In the genomic region with DNA sequence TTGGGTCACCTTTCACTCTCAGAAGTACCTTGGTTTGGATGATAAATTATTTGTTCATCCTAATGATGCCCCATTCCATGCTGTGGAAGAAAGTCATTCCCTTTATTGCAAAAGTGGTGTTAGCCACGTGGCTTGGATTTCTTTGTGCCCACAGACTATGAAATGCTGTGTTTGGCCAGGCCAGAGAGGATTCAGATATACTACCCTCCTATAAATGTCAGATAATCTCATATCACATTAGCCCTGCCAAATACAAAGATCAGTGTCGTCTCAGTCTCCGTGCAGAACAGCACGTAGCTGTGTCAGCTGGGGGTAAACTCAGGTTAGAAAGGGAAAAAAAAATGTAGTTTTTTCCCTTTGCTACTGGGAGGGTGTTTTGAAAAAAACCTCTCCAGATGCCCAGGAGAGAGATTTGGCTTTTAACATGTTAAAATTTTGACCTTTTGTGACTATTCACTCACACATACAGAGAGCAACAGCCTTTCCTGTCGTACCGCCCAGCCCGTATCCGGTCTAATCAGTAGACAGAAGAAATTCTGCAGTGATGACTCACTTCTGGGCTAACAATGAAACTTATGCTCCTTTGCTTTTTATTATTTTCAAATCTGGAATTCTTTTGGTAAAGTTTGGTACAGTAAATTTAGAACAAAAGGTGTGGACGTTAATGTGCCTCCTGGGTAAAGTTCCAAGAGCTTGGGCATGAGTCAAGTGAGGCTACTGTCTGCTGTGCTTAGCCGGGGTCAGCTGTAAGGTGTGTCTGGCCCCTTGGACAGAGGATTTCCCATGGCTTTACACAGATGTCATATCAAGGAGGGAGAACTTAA, we compare ENCODE assay signal across 9 cellular contexts. TPM values are rescaled to one million over a fixed set of nuclear protein-coding genes. Genes with fewer than 3 reads are reported as not detected.
A peak's percentile ranks its signal among the peaks of the same experiment; 100 is the strongest.
DNase-seq lines count a peak whose midpoint lies in the region; ATAC-seq and TF ChIP-seq lines count a peak whose summit lies in the region.
"Had no signal": no experiment of that assay in that cellular context is flagged by ENCODE, and none has a peak within 500 bp of the region (broad histone marks: within the 10 kb centered on the region; RNA-seq: fewer than 3 reads in every experiment).

No MANE protein-coding gene starts in this region.

- no peak for TF ChIP-seq POLR2A in upper lobe of left lung (IDR thresholded peaks at IDR 0.05)

- H3K27ac ChIP-seq in HUES64 (ENCODE audit: low read depth, low read length) (peak overlapping the region; percentile 88), mammary epithelial cell (ENCODE audit: insufficient read depth, low read depth, low read length) (peak overlapping the region; percentile 75), upper lobe of left lung (peak overlapping the region; percentile 2 to 60 (median 36))

- dilution Hi-C loops in mammary epithelial cell (cut with HindIII; ENCODE audit: low sequenced_read_pairs): no loop called here

- H4K20me1 ChIP-seq in mammary epithelial cell (ENCODE audit: insufficient read depth, low read length): no peaks in the 10 kb centered on the region

- H3K4me2 ChIP-seq in mammary epithelial cell (ENCODE audit: insufficient read depth, low read depth, low read length): peak overlapping the region; percentile 52

- H3K9me3 ChIP-seq in HUES64 (ENCODE audit: insufficient read depth, low read depth, low read length): no peaks in the 10 kb centered on the region
- H3K9me3 ChIP-seq in mammary epithelial cell (replicated peaks; ENCODE audit: insufficient read depth, low read length): no peaks in the 10 kb centered on the region
- no peaks in the 10 kb centered on the region for H3K9me3 ChIP-seq in upper lobe of left lung
- H3K9me3 ChIP-seq: uterus had no signal

- H3K79me2 ChIP-seq in mammary epithelial cell (ENCODE audit: insufficient read depth, low read length): no peaks in the 10 kb centered on the region

- TF ChIP-seq EP300 in upper lobe of left lung (IDR thresholded peaks at IDR 0.05): peak in 2 of 4 donors; percentile 54 to 84

- peaks cover 26% of the 10 kb centered on the region for H3K4me1 ChIP-seq in HUES64 (ENCODE audit: insufficient read depth, low read length)
- peaks cover 47% of the 10 kb centered on the region for H3K4me1 ChIP-seq in mammary epithelial cell (ENCODE audit: insufficient read depth, low read length)
- peaks cover 2 to 23% (median 13%) of the 10 kb centered on the region in 4 donors for H3K4me1 ChIP-seq in upper lobe of left lung
- H3K4me1 ChIP-seq: uterus had no signal

- H3K27me3 ChIP-seq in HUES64 (ENCODE audit: insufficient read depth, low read length) (no peaks in the 10 kb centered on the region), mammary epithelial cell (ENCODE audit: insufficient read depth, low read length) (no peaks in the 10 kb centered on the region), upper lobe of left lung (no peaks in the 10 kb centered on the region)
- H3K27me3 ChIP-seq: uterus had no signal

- peak; percentile 89 to 90 for ATAC-seq in upper lobe of left lung (ENCODE audit: low FRiP score in 2 of 2)

- BruUV-seq in mammary epithelial cell (replicated peaks; lab: Mats Ljungman, UMichigan): no TSS peak

- TF ChIP-seq CTCF in mammary epithelial cell (conservative IDR thresholded peaks at IDR 0.05 in 1 of 2, IDR thresholded peaks at IDR 0.05 in 1 of 2; ENCODE audit: extremely low read depth in 1 of 2, insufficient read depth in 1 of 2, low read depth in 1 of 2, low read length in 2 of 2) (no peak), upper lobe of left lung (IDR thresholded peaks at IDR 0.05) (no peak)

- H3K4me3 ChIP-seq in HUES64 (ENCODE audit: low read length): no peak overlapping the region
- no peak overlapping the region for H3K4me3 ChIP-seq in mammary epithelial cell (replicated peaks in 1 of 3; ENCODE audit: insufficient read depth in 1 of 3, low read depth in 2 of 3, low read length in 3 of 3)
- no peak overlapping the region for H3K4me3 ChIP-seq in upper lobe of left lung
- H3K4me3 ChIP-seq: uterus had no signal

- H3K36me3 ChIP-seq in HUES64 (ENCODE audit: insufficient read depth, low read length) (no peaks in the 10 kb centered on the region), mammary epithelial cell (ENCODE audit: insufficient read depth, low read length) (no peaks in the 10 kb centered on the region), upper lobe of left lung (no peaks in the 10 kb centered on the region)
- H3K36me3 ChIP-seq: uterus had no signal

- H2AFZ ChIP-seq in mammary epithelial cell (ENCODE audit: low read depth, low read length): peak overlapping the region; percentile 41

- WGBS in HUES64: 28% methylated on average over 10 of the region's 10 CpGs
- WGBS in mammary epithelial cell (ENCODE audit: low coverage, missing lambda C conversion rate): 31% methylated on average over 10 of the region's 10 CpGs
- 21 to 25% methylated on average over 10 of the region's 10 CpGs for WGBS in upper lobe of left lung, 2 donors

- intact Hi-C loops in mammary epithelial cell (cut with micrococcal nuclease): loop anchor here (5.0 kb wide), 1 partner anchor 37 kb away; no protein-coding TSS in a partner anchor

- in situ Hi-C loops in mammary epithelial cell (cut with MboI; ENCODE audit: low sequenced_read_pairs in 2 of 2): no loop called here

- peak overlapping the region; percentile 58 for H3K9ac ChIP-seq in HUES64 (ENCODE audit: low read depth, low read length)
- H3K9ac ChIP-seq in mammary epithelial cell (ENCODE audit: insufficient read depth, low read length): no peak overlapping the region

- DNase-seq in activated gamma-delta T cell treated with Interleukin-2 at 50 U/mL for 16 hours (peak; percentile 33), activated gamma-delta T cell (lab: John Stamatoyannopoulos, UW) (no peak), mammary epithelial cell (peak; percentile 87), left kidney (ENCODE audit: low read depth, low spot score) (peak; percentile 45), upper lobe of left lung (peak in 1 of 2 donors; percentile 39), NCI-H2227 (lab: John Stamatoyannopoulos, UW; ENCODE audit: unreplicated experiment) (no peak), NCI-H1105 treated with DMSO at 0.1 percent for 48 hours (lab: John Stamatoyannopoulos, UW) (no peak)

- CTCF ChIA-PET in mammary epithelial cell (lab: Charles Lee; ENCODE audit: low non-redundant PET): no interaction called here

RNA-seq across cellular contexts. Expression of gene PTPRB, which starts 8.5 kb away (rescaled TPM):
- polyA plus RNA-seq in HUES64 (2013, experiment 1 of 2): 0.45 TPM
- 0.57 TPM for polyA plus RNA-seq in HUES64 (2013, experiment 2 of 2)
- under 1 TPM; 0.05 to 0.17 TPM for total RNA-seq in mammary epithelial cell
- polyA plus RNA-seq in mammary epithelial cell: 0.22 TPM
- 0.98 TPM for polyA minus RNA-seq in mammary epithelial cell
- 100 to 1,000 TPM in 1 of 6 donors, 10 to 100 TPM in 5; 68.8 to 113 (median 80.8) TPM for total RNA-seq in upper lobe of left lung

Comparison
In these comparisons a context has a peak if more than half of its experiments do, and no peak if none do; other contexts are left out.
1. DNase-seq: peak in activated gamma-delta T cell treated with Interleukin-2 at 50 U/mL for 16 hours (single experiment), mammary epithelial cell (single experiment) and left kidney (single experiment); none in activated gamma-delta T cell (single experiment), NCI-H2227 (single experiment) and NCI-H1105 treated with DMSO at 0.1 percent for 48 hours (single experiment).
2. H3K27ac ChIP-seq: peak in every context shown above with its lines; median percentile 88 in HUES64; 75 in mammary epithelial cell; 36 in upper lobe of left lung.
3. RNA of gene PTPRB, which starts 8.5 kb away (total RNA-seq): 68.8 to 113 TPM in upper lobe of left lung; 0.05 to 0.17 TPM in mammary epithelial cell; every median in the first group is over 10 times any median in the second.